Comparison of ENCODE assay signal across 21 cellular contexts in the genomic region with DNA sequence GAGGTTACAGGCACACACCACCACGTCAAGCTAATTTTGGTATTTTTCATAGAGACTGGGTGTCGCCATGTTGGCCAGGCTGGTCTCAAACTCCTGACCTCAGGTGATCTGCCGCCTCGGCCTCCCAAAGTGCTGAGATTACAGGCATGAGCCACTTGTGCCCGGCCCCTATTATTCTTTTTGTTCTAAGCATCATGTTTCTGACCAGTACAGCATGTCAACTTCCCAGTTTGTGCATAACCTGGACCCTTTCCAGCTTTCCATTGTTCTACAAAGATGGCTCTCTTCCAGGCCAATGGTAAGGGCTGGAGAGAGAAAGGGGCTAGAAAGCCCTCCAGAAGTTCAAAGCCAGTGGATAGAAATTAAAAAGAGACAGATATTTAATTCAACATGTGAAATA.
A peak's percentile ranks its signal among the peaks of the same experiment; 100 is the strongest.
DNase-seq lines count a peak whose midpoint lies in the region; ATAC-seq and TF ChIP-seq lines count a peak whose summit lies in the region.
"Had no signal": no experiment of that assay in that cellular context is flagged by ENCODE, and none has a peak within 500 bp of the region (broad histone marks: within the 10 kb centered on the region; RNA-seq: fewer than 3 reads in every experiment).

No MANE protein-coding gene starts in this region.

- no peak overlapping the region for H2AFZ ChIP-seq in ACC112 (ENCODE audit: low read length, unreplicated experiment)

- no peak for ATAC-seq in lower lobe of right lung
- ATAC-seq in omental fat pad (ENCODE audit: low FRiP score), result no peak
- ATAC-seq: activated T-cell treated with anti-CD3 and anti-CD28 coated beads, Interleukin-2, amount 50 U/mL, for 72 hours; effector memory CD8-positive, alpha-beta T cell had no signal

- DNase-seq in M059J (ENCODE audit: low read depth), result peak; percentile 16
- DNase-seq in epithelial cell of prostate (ENCODE audit: low read depth, low spot score), result no peak
- DNase-seq in lower lobe of right lung, result no peak
- no peak for DNase-seq in omental fat pad (ENCODE audit: low spot score)
- no peak for DNase-seq in cerebellar cortex (ENCODE audit: low spot score)
- no peak for DNase-seq in iPS-NIHi7 (ENCODE audit: extremely low spot score)
- DNase-seq: activated naive CD4-positive, alpha-beta T cell treated with anti-CD3 and anti-CD28 coated beads, Interleukin-2, amount 50 U/mL, for 16 hours; activated T-cell treated with anti-CD3 and anti-CD28 coated beads, Interleukin-2, amount 50 U/mL, for 72 hours; CD8-positive, alpha-beta memory T cell; DMS53; effector memory CD8-positive, alpha-beta T cell; HCEC 1CT; immature natural killer cell; naive B cell; NCI-H187; NCI-H345; retina; SIG-M5; stimulated activated CD4-positive, alpha-beta T cell treated with anti-CD3 and anti-CD28 coated beads, Interleukin-12 subunit alpha, Interleukin-12 subunit beta, amount 100 ng/mL, for 4 hours; tibial artery had no signal

- intact Hi-C loops in lower lobe of right lung (cut with DNase I), result no loop called here

- no peak overlapping the region for H3K4me3 ChIP-seq in ACC112 (ENCODE audit: low read depth, low read length)
- H3K4me3 ChIP-seq in lower lobe of right lung, result no peak overlapping the region
- H3K4me3 ChIP-seq: tibial artery had no signal

- no peaks in the 10 kb centered on the region for H3K36me3 ChIP-seq in ACC112 (ENCODE audit: insufficient read depth, low read length)
- H3K36me3 ChIP-seq in lower lobe of right lung, result no peaks in the 10 kb centered on the region
- H3K36me3 ChIP-seq: tibial artery had no signal

- no peaks in the 10 kb centered on the region for H3K9me3 ChIP-seq in lower lobe of right lung
- H3K9me3 ChIP-seq: tibial artery had no signal

- H3K79me2 ChIP-seq in ACC112 (ENCODE audit: control insufficient read depth, insufficient read depth, low read length, unreplicated experiment), result no peaks in the 10 kb centered on the region

- peak overlapping the region; percentile 61 for H3K27ac ChIP-seq in ACC112 (ENCODE audit: low read depth, low read length)
- peak overlapping the region; percentile 39 for H3K27ac ChIP-seq in epithelial cell of prostate
- peak overlapping the region; percentile 49 for H3K27ac ChIP-seq in lower lobe of right lung
- H3K27ac ChIP-seq: tibial artery had no signal

- H3K4me1 ChIP-seq in ACC112 (ENCODE audit: control insufficient read depth, insufficient read depth, low read length, unreplicated experiment) (peaks cover 30% of the 10 kb centered on the region), lower lobe of right lung (peaks cover 16% of the 10 kb centered on the region)
- H3K4me1 ChIP-seq: tibial artery had no signal

- TF ChIP-seq CTCF in lower lobe of right lung (IDR thresholded peaks at IDR 0.05) (no peak), omental fat pad (IDR thresholded peaks at IDR 0.05) (no peak)

- H3K27me3 ChIP-seq in ACC112 (ENCODE audit: insufficient read depth, low read length) (no peaks in the 10 kb centered on the region), lower lobe of right lung (ENCODE audit: low read depth) (no peaks in the 10 kb centered on the region)
- H3K27me3 ChIP-seq: tibial artery had no signal
